27 cellular contexts compared by ENCODE assay signal in the genomic region with DNA sequence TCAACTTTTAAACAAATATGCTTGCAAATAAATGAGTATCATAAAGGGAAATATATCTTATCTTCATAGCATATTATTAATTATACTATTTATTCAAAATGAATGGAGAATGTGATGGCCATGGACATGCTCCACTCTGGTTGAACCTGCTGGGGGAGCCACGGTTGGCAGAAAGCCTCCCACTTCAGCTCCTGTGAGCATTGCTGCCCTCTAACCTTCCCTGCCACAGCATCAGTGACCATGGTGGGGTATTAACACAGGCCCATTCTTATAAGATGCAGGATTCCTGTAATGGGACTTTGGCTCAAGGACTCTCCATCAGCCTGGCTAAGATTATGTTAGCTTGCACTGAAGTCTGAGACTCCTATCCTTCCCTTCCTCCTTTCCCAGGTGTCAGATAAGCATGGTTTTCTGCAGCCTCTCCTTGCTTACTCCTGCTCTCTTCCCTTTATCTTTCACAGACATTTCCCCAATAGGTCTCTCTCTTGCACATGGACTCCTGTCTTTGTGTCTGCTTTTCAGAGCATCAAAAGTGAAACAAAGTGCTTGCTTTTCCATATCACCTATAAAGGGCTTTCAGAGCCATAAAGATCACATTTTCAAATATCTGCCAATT. TPM values are rescaled to one million over a fixed set of nuclear protein-coding genes. Genes with fewer than 3 reads are reported as not detected.
DNase-seq lines count a peak whose midpoint lies in the region; ATAC-seq and TF ChIP-seq lines count a peak whose summit lies in the region.
"Had no signal": no experiment of that assay in that cellular context is flagged by ENCODE, and none has a peak within 500 bp of the region (broad histone marks: within the 10 kb centered on the region; RNA-seq: fewer than 3 reads in every experiment).

No MANE protein-coding gene starts in this region.

- DNase-seq in Calu3 = peak; percentile 3
- DNase-seq in HuH-7 (ENCODE audit: low spot score) = peak; percentile 9
- DNase-seq in WERI-Rb-1 = peak; percentile 21
- no peak for DNase-seq in fibroblast of the aortic adventitia (ENCODE audit: low read depth)
- DNase-seq in stimulated activated CD4-positive, alpha-beta T cell treated with anti-CD3 and anti-CD28 coated beads, Interleukin-12 subunit alpha, Interleukin-12 subunit beta, amount 100 ng/mL, for 4 hours = no peak
- DNase-seq: ACHN; activated CD4-positive, alpha-beta T cell treated with anti-CD3 and anti-CD28 coated beads, Interleukin-2, amount 50 U/mL, for 48 hours; activated effector memory CD4-positive, alpha-beta T cell treated with Interleukin-2 at 50 U/mL for 16 hours; DMS79 treated with DMSO at 0.1 percent for 48 hours; effector CD4-positive, alpha-beta T cell; gastrocnemius medialis; HCEC 1CT; left lung; MV-4-11; naive thymus-derived CD4-positive, alpha-beta T cell; NCI-H1694; NCI-H526 treated with DMSO at 0.1 percent for 48 hours; RPMI8226; upper lobe of right lung had no signal

- H3K27me3 Mint-ChIP-seq in Calu3 (ENCODE audit: unreplicated experiment) = no peaks in the 10 kb centered on the region
- H3K27me3 Mint-ChIP-seq: stimulated activated memory B cell treated with anti-CD40 and anti-IgM and Interleukin-4, amounts not matched to agents 10 μg/mL and 1 μg/mL and 100 μg/mL, for 72 hours had no signal

- no peak for TF ChIP-seq CTCF in Calu3 (IDR thresholded peaks at IDR 0.05; ENCODE audit: unreplicated experiment)
- TF ChIP-seq CTCF in WERI-Rb-1 (IDR thresholded peaks at IDR 0.05; ENCODE audit: low read depth, low read length) = 0 out of 2 replicates have a peak, but pooled peaks have one; percentile 5
- peak; percentile 5 for TF ChIP-seq CTCF in fibroblast of the aortic adventitia (IDR thresholded peaks at IDR 0.05; ENCODE audit: insufficient read depth, low read length)

- peaks cover 6% of the 10 kb centered on the region for H3K36me3 Mint-ChIP-seq in Calu3 (ENCODE audit: insufficient read depth, unreplicated experiment)
- H3K36me3 Mint-ChIP-seq: naive thymus-derived CD4-positive, alpha-beta T cell; stimulated activated memory B cell treated with anti-CD40 and anti-IgM and Interleukin-4, amounts not matched to agents 10 μg/mL and 1 μg/mL and 100 μg/mL, for 72 hours had no signal

- H3K4me3 Mint-ChIP-seq in Calu3 (ENCODE audit: low read depth, unreplicated experiment) = no peak overlapping the region
- H3K4me3 Mint-ChIP-seq: naive thymus-derived CD4-positive, alpha-beta T cell; stimulated activated memory B cell treated with anti-CD40 and anti-IgM and Interleukin-4, amounts not matched to agents 10 μg/mL and 1 μg/mL and 100 μg/mL, for 72 hours; T-helper 2 cell treated with Interferon-gamma antibody and Interleukin-4, amounts not matched to agents 5 μg/mL and 100 μg/mL, for 36 hours had no signal

- no peaks in the 10 kb centered on the region for H3K4me1 Mint-ChIP-seq in Calu3 (ENCODE audit: low read depth, unreplicated experiment)

- no peaks in the 10 kb centered on the region for H3K9me3 ChIP-seq in WERI-Rb-1 (ENCODE audit: severe bottlenecking)
- H3K9me3 ChIP-seq: gastrocnemius medialis, left lung, upper lobe of right lung had no signal

- no peaks in the 10 kb centered on the region for H3K9me3 Mint-ChIP-seq in Calu3 (ENCODE audit: low read depth, unreplicated experiment)
- H3K9me3 Mint-ChIP-seq: naive thymus-derived CD4-positive, alpha-beta T cell; stimulated activated memory B cell treated with anti-CD40 and anti-IgM and Interleukin-4, amounts not matched to agents 10 μg/mL and 1 μg/mL and 100 μg/mL, for 72 hours; T-helper 2 cell treated with Interferon-gamma antibody and Interleukin-4, amounts not matched to agents 5 μg/mL and 100 μg/mL, for 36 hours had no signal

- H3K4me3 ChIP-seq in WERI-Rb-1 (ENCODE audit: low read depth, low read length) (no peak overlapping the region), fibroblast of the aortic adventitia (ENCODE audit: low read depth, low read length) (no peak overlapping the region)
- H3K4me3 ChIP-seq: gastrocnemius medialis, hepatocyte, left lung, smooth muscle cell, upper lobe of right lung had no signal

- H3K27ac Mint-ChIP-seq in Calu3 (ENCODE audit: unreplicated experiment) = no peak overlapping the region
- H3K27ac Mint-ChIP-seq: naive thymus-derived CD4-positive, alpha-beta T cell; stimulated activated memory B cell treated with anti-CD40 and anti-IgM and Interleukin-4, amounts not matched to agents 10 μg/mL and 1 μg/mL and 100 μg/mL, for 72 hours; T-helper 2 cell treated with Interferon-gamma antibody and Interleukin-4, amounts not matched to agents 5 μg/mL and 100 μg/mL, for 36 hours had no signal

- intact Hi-C loops in Calu3 (cut with micrococcal nuclease; ENCODE audit: unreplicated experiment) = no loop called here

- no peaks in the 10 kb centered on the region for H3K27me3 ChIP-seq in WERI-Rb-1 (ENCODE audit: insufficient read depth, low read depth, severe bottlenecking)
- H3K27me3 ChIP-seq: gastrocnemius medialis, hepatocyte, left lung, upper lobe of right lung had no signal

- no peak overlapping the region for H3K27ac ChIP-seq in WERI-Rb-1
- H3K27ac ChIP-seq: gastrocnemius medialis, hepatocyte, left lung, upper lobe of right lung had no signal

- no peaks in the 10 kb centered on the region for H3K36me3 ChIP-seq in WERI-Rb-1
- H3K36me3 ChIP-seq: gastrocnemius medialis, left lung, upper lobe of right lung had no signal

- no TSS peak for BruUV-seq in Calu3 (replicated peaks; lab: Mats Ljungman, UMichigan)

- CTCF ChIA-PET in Calu3 (lab: Charles Lee) = interaction anchor here (0.5 kb wide), 1 partner anchor 48 kb away, joined by 3 read pairs; no protein-coding TSS in a partner anchor

- ATAC-seq in HG03097 (IDR thresholded peaks at IDR 0.05; ENCODE audit: low FRiP score, unreplicated experiment) (no peak), HG03108 (IDR thresholded peaks at IDR 0.05; ENCODE audit: unreplicated experiment) (no peak), HG03457 (IDR thresholded peaks at IDR 0.05; ENCODE audit: unreplicated experiment) (no peak)
- ATAC-seq: esophagus mucosa; gastrocnemius medialis; left lung; naive thymus-derived CD4-positive, alpha-beta T cell; stimulated activated memory B cell treated with anti-CD40 and anti-IgM and Interleukin-4, amounts not matched to agents 10 μg/mL and 1 μg/mL and 100 μg/mL, for 72 hours; upper lobe of right lung had no signal

RNA-seq across cellular contexts. Expression of a gene that starts 4.9 kb away (rescaled TPM):
- total RNA-seq in Calu3 (2022) (3.0 and 4.2 TPM in 2 replicates), fibroblast of the aortic adventitia (ENCODE audit: low replicate concordance) (14.8 and 27.3 TPM in 2 replicates)

RNA-seq across cellular contexts. Expression of a gene that starts 34.0 kb away (rescaled TPM):
- total RNA-seq in Calu3 (2022) = 39.0 and 47.9 TPM in 2 replicates
- total RNA-seq in fibroblast of the aortic adventitia (ENCODE audit: low replicate concordance) = 8.7 and 26.1 TPM in 2 replicates

RNA-seq across cellular contexts. Expression of a gene that starts 34.2 kb away (rescaled TPM):
- total RNA-seq in Calu3 (2022) = 7.8 and 8.2 TPM in 2 replicates
- total RNA-seq in fibroblast of the aortic adventitia (ENCODE audit: low replicate concordance) = 18.0 and 44.8 TPM in 2 replicates

RNA-seq across cellular contexts. Expression of a gene that starts 46.1 kb away (rescaled TPM):
- total RNA-seq in Calu3 (2022) (4.4 and 4.7 TPM in 2 replicates), fibroblast of the aortic adventitia (ENCODE audit: low replicate concordance) (10.7 and 15.2 TPM in 2 replicates)

Comparison
In these comparisons a context has a peak if more than half of its experiments do, and no peak if none do; other contexts are left out.
1. DNase-seq: peak in Calu3 (single experiment), HuH-7 (single experiment) and WERI-Rb-1 (single experiment); none in fibroblast of the aortic adventitia (single experiment) and stimulated activated CD4-positive, alpha-beta T cell treated with anti-CD3 and anti-CD28 coated beads, Interleukin-12 subunit alpha, Interleukin-12 subunit beta, amount 100 ng/mL, for 4 hours (single experiment).